In genomic region chr19:51571599-51571998, GRCh38 we compare ENCODE assay signal across 8 cellular contexts. TPM values are rescaled to one million over a fixed set of nuclear protein-coding genes. Genes with fewer than 3 reads are reported as not detected.
DNase-seq lines count a peak whose midpoint lies in the region; ATAC-seq and TF ChIP-seq lines count a peak whose summit lies in the region.

No MANE protein-coding gene starts in this region.

- H3K4me3 ChIP-seq in GM12864 (ENCODE audit: low read depth, low read length) (peak overlapping the region; percentile 81), foreskin fibroblast (ENCODE audit: low read depth in 1 of 2, low read length in 2 of 2) (peak overlapping the region; percentile 73), retinal pigment epithelial cell (ENCODE audit: low read length) (peak overlapping the region; percentile 90)

- no peak for TF ChIP-seq CTCF in GM12864 (IDR thresholded peaks at IDR 0.05; ENCODE audit: low read depth, low read length, missing control alignments)
- no peak for TF ChIP-seq CTCF in foreskin fibroblast (IDR thresholded peaks at IDR 0.05; ENCODE audit: low read depth, low read length)
- no peak for TF ChIP-seq CTCF in retinal pigment epithelial cell (conservative IDR thresholded peaks at IDR 0.05; ENCODE audit: low read depth, low read length)

- DNase-seq in GM12864 (ENCODE audit: low read depth) (no peak), foreskin fibroblast (peak in 1 of 2 donors; percentile 19), retinal pigment epithelial cell (ENCODE audit: low read depth) (no peak), NCI-H2081 (lab: John Stamatoyannopoulos, UW) (no peak), occipital lobe (lab: John Stamatoyannopoulos, UW) (no peak)

- peak; percentile 37 for ATAC-seq in SK-N-SH treated with all-trans-retinoic acid at 6 μM for 48 hours
- no peak for ATAC-seq in GM19023 (IDR thresholded peaks at IDR 0.05; ENCODE audit: unreplicated experiment)
- no peak for ATAC-seq in GM18867 (IDR thresholded peaks at IDR 0.05; ENCODE audit: unreplicated experiment)

TF ChIP-seq in SK-N-SH treated with all-trans-retinoic acid at 6 μM for 48 hours, 23 proteins besides CTCF, POLR2A, EP300 and RAD21:
- no peak for TF ChIP-seq TSHZ2 (CRISPR knock-in tag; IDR thresholded peaks at IDR 0.05)
TF ChIP-seq in SK-N-SH treated with all-trans-retinoic acid at 6 μM for 48 hours: peak in this region for 0.

RNA-seq across cellular contexts. Expression of gene ZNF175, which starts 0.5 kb away (rescaled TPM):
- 8.7 TPM for total RNA-seq in occipital lobe

RNA-seq across cellular contexts. Expression of gene SIGLEC6, which starts 40.1 kb away (rescaled TPM):
- not detected for total RNA-seq in occipital lobe

RNA-seq across cellular contexts. Expression of gene SIGLEC5, which starts 58.6 kb away (rescaled TPM):
- not detected for total RNA-seq in occipital lobe
